8 cellular contexts compared by ENCODE assay signal in the genomic region with DNA sequence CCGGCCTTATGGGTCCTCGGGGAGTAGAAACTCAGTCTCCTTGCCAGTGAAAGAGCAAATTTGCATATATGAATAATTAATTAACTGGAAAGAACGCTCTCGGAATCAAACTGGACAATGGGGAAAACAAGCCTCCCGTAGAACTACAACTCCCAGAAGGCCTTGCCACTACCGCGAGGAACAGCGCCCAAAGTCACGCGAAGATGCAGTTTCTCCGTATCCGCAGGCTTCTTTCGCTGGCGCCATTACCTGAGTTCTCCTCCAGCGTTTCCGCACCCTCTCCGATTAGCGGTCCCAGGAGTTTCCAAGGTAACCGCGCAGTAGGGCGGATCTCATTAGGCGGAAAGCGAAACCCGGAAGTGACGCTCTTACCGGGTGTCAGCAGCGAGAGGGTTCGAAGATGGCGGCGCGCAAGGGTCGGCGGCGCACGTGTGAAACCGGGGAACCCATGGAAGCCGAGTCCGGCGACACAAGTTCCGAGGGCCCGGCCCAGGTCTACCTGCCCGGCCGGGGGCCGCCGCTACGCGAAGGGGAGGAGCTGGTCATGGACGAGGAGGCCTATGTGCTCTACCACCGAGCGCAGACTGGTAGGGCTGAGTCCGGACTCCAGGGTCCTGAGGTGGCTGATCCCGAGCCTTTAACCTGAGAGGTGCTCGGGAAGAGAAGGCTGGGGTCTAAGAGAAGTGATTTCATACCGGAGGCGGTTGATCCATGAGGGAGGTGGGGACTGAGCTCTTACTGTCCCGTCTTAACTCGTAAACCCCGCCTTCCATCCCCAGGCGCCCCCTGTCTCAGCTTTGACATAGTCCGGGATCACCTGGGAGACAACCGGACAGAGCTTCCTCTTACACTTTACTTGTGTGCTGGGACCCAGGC.
DNase-seq lines count a peak whose midpoint lies in the region; ATAC-seq and FAIRE-seq lines count a peak whose summit lies in the region.

A gene (plus strand): TSS at position 378 of the 876 bp plus-strand sequence. CDS start 23 bp downstream, at position 401.

- H3K27me3 ChIP-seq in layer of hippocampus (ENCODE audit: control insufficient read depth, insufficient read depth, low read length), result peaks cover 4% of the 10 kb centered on the region

- peak within 1 kb of the TSS; percentile 98 for H3K27ac ChIP-seq in layer of hippocampus (ENCODE audit: low read depth, low read length)

- peak; percentile 76 for FAIRE-seq in colon (lab: Jason Lieb, UNC)

- DNase-seq in Ammon's horn (ENCODE audit: low spot score) (peak; percentile 96), GM19238 (ENCODE audit: insufficient read length, low spot score) (peak; percentile 98), NCI-H526 (lab: John Stamatoyannopoulos, UW) (peak; percentile 97 to 98)
- peak; percentile 97 for DNase-seq in activated CD4-positive, alpha-beta T cell treated with anti-CD3 and anti-CD28 coated beads for 48 hours
- peak; percentile 79 to 88 for DNase-seq in stimulated activated CD4-positive, alpha-beta T cell treated with anti-CD3 and anti-CD28 coated beads, Interleukin-1b, Interleukin-23, amount 100 ng/mL, for 4 hours (ENCODE audit: low read depth in 2 of 2)

- ATAC-seq in HG03460 (IDR thresholded peaks at IDR 0.05; ENCODE audit: unreplicated experiment), result peak; percentile 72

Comparison
In these comparisons a context has a peak if more than half of its experiments do, and no peak if none do; other contexts are left out.
1. Peak in every context shown above with its lines: DNase-seq, ATAC-seq and H3K27ac ChIP-seq.